In the genomic region with DNA sequence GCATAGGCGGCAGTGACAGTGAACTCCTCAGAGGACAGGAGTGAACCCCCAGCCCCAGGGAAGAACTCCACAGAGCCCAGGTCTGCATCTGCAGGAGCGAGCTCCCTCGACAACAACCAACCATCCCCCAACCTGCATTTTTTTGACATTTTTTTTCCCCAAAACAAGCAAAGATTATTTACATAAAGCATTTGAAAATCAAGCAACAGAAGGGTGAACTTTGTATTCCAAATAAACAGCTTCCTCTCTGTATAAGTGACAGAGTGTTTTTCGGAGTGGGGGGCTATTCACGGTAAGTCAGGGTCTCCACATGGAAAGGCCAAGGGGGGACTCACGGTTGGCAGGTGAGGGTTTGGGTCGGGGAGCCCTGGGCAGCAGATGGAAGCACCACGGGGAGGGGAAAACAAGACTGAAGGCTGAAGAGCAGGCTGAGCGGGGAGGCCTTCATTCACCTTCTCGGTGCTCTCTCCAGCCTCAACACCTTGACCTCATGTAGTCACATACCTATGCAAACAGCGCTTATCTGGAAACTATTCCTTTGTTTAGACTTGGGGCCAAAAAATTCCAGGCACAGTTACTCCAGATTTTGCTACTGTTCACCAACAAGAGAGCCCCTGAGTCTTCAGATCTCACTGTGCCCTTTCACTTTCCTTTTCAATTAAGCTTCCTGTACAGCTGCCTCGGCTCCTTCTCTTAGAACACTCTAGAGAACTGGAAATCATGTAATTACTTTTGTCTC, we compare ENCODE assay signal across 8 cellular contexts. TPM values are rescaled to one million over a fixed set of nuclear protein-coding genes. Genes with fewer than 3 reads are reported as not detected.
DNase-seq lines count a peak whose midpoint lies in the region; ATAC-seq, FAIRE-seq and TF ChIP-seq lines count a peak whose summit lies in the region.

No MANE protein-coding gene starts in this region.

- intact Hi-C loops in posterior cingulate gyrus (cut with DNase I), result no loop called here

- FAIRE-seq in GM12891 (lab: Jason Lieb, UNC) (peak; percentile 51), RCC 7860 (lab: Jason Lieb, UNC) (peak; percentile 12)

- peak; percentile 47; the same call in 1 of the 2 replicates for TF ChIP-seq POLR2A in GM12891 (IDR thresholded peaks at IDR 0.05; ENCODE audit: low read depth, low read length)

- TF ChIP-seq CTCF in astrocyte of the cerebellum (IDR thresholded peaks at IDR 0.05; ENCODE audit: low read depth, low read length, missing control alignments), result no peak

- peak overlapping the region; percentile 13 for H3K4me3 ChIP-seq in astrocyte of the cerebellum (ENCODE audit: low read depth, low read length)

- peak; percentile 45 for ATAC-seq in HG02870 (IDR thresholded peaks at IDR 0.05; ENCODE audit: unreplicated experiment)

- in situ Hi-C loops in astrocyte of the cerebellum (cut with HindIII; ENCODE audit: low sequenced_read_pairs), result loop anchor here (5.0 to 25.0 kb wide), 3 partner anchors 59 to 314 kb away; no protein-coding TSS in a partner anchor

- DNase-seq in GM12891 (ENCODE audit: insufficient read length, low spot score) (no peak), RCC 7860 (ENCODE audit: low spot score) (peak; percentile 40), astrocyte of the cerebellum (ENCODE audit: low read depth) (no peak), iPS-NIHi7 (ENCODE audit: extremely low spot score) (peak; percentile 67), 8988T (no peak), posterior cingulate gyrus (no peak)
- peak; percentile 13 for DNase-seq in stimulated activated CD4-positive, alpha-beta T cell treated with anti-CD3 and anti-CD28 coated beads, Interleukin-2, amount 100 ng/mL, for 4 hours (ENCODE audit: low read depth)

TF ChIP-seq in GM12891, 5 proteins besides CTCF, POLR2A, EP300 and RAD21:
- TF ChIP-seq POU2F2 (IDR thresholded peaks at IDR 0.05; ENCODE audit: low read depth, low read length), result no peak
- no peak for TF ChIP-seq TAF1 (IDR thresholded peaks at IDR 0.05; ENCODE audit: low read depth, low read length)
- TF ChIP-seq POLR2AphosphoS5 (IDR thresholded peaks at IDR 0.05; ENCODE audit: low read depth, low read length), result no peak
- no peak for TF ChIP-seq SPI1 (IDR thresholded peaks at IDR 0.05; ENCODE audit: low read depth, low read length)
- no peak for TF ChIP-seq PAX5 (IDR thresholded peaks at IDR 0.05; ENCODE audit: insufficient read depth, low read length, severe bottlenecking)

RNA-seq across cellular contexts. Expression of gene C2CD2, which starts 27.6 kb away (rescaled TPM):
- 9.1 TPM for polyA plus RNA-seq in GM12891 (2012; ENCODE audit: low read depth, missing spikeins)

RNA-seq across cellular contexts. Expression of gene PRDM15, which starts 47.1 kb away (rescaled TPM):
- 7.4 TPM for polyA plus RNA-seq in GM12891 (2012; ENCODE audit: low read depth, missing spikeins)

Comparison
In these comparisons a context has a peak if more than half of its experiments do, and no peak if none do; other contexts are left out.
1. DNase-seq: peak in RCC 7860 (single experiment), iPS-NIHi7 (single experiment) and stimulated activated CD4-positive, alpha-beta T cell treated with anti-CD3 and anti-CD28 coated beads, Interleukin-2, amount 100 ng/mL, for 4 hours (single experiment); none in GM12891 (single experiment), astrocyte of the cerebellum (single experiment), 8988T (single experiment) and posterior cingulate gyrus (0 of 10).